Comparison of ENCODE assay signal across 8 cellular contexts in genomic region chr6:163667372-163668060, GRCh38.
DNase-seq lines count a peak whose midpoint lies in the region; ATAC-seq and TF ChIP-seq lines count a peak whose summit lies in the region.

No MANE protein-coding gene starts in this region.

- DNase-seq in NOMO-1 (lab: John Stamatoyannopoulos, UW; ENCODE audit: unreplicated experiment in 2 of 2) = peak; percentile 82 to 97
- DNase-seq in globus pallidus (ENCODE audit: low spot score) = peak; percentile 68
- peak; percentile 36 for DNase-seq in testis
- DNase-seq in hepatocyte (ENCODE audit: low spot score) = no peak
- no peak for DNase-seq in activated T-helper 2 cell treated with anti-CD3 and anti-CD28 coated beads, Interferon-gamma antibody, Interleukin-2, Interleukin-4, amounts not matched to agents 10 μg/mL and 5 μg/mL and 100 μg/mL, durations not matched to agents 14 hours and 24 hours and 36 hours (ENCODE audit: low spot score)
- DNase-seq in DMS79 treated with DMSO at 0.1 percent for 48 hours (lab: John Stamatoyannopoulos, UW) = no peak

- H3K36me3 ChIP-seq in testis (ENCODE audit: low read depth, missing control alignments) = no peaks in the 10 kb centered on the region
- H3K36me3 ChIP-seq in hepatocyte (replicated peaks; ENCODE audit: insufficient read depth, low read depth) = no peaks in the 10 kb centered on the region

- H3K27ac ChIP-seq in testis (no peak overlapping the region), hepatocyte (no peak overlapping the region)

- no peaks in the 10 kb centered on the region for H3K36me3 Mint-ChIP-seq in activated T-helper 2 cell treated with anti-CD3 and anti-CD28 coated beads, Interferon-gamma antibody, Interleukin-2, Interleukin-4, amounts not matched to agents 10 μg/mL and 5 μg/mL and 100 μg/mL, durations not matched to agents 14 hours and 24 hours and 36 hours (ENCODE audit: low read depth)

- no peaks in the 10 kb centered on the region for H3K9me2 ChIP-seq in hepatocyte (replicated peaks; ENCODE audit: insufficient read depth)

- H3K4me3 Mint-ChIP-seq in activated T-helper 2 cell treated with anti-CD3 and anti-CD28 coated beads, Interferon-gamma antibody, Interleukin-2, Interleukin-4, amounts not matched to agents 10 μg/mL and 5 μg/mL and 100 μg/mL, durations not matched to agents 14 hours and 24 hours and 36 hours (ENCODE audit: low read depth) = no peak overlapping the region

- H3K4me1 ChIP-seq in testis (no peaks in the 10 kb centered on the region), hepatocyte (ENCODE audit: insufficient read depth) (no peaks in the 10 kb centered on the region)

- peak; percentile 98 for ATAC-seq in GM18858 (IDR thresholded peaks at IDR 0.05; ENCODE audit: unreplicated experiment)
- peak; percentile 95 for ATAC-seq in HG02840 (IDR thresholded peaks at IDR 0.05; ENCODE audit: low FRiP score, unreplicated experiment)

- no peak overlapping the region for H3K27ac Mint-ChIP-seq in activated T-helper 2 cell treated with anti-CD3 and anti-CD28 coated beads, Interferon-gamma antibody, Interleukin-2, Interleukin-4, amounts not matched to agents 10 μg/mL and 5 μg/mL and 100 μg/mL, durations not matched to agents 14 hours and 24 hours and 36 hours

- TF ChIP-seq CTCF in testis (IDR thresholded peaks at IDR 0.05) (no peak), hepatocyte (IDR thresholded peaks at IDR 0.05; ENCODE audit: poor library complexity) (no peak)

- 67 to 68% methylated on average over 13 of the region's 13 CpGs for WGBS in testis, 2 donors
- WGBS in hepatocyte (ENCODE audit: low lambda C conversion rate, missing lambda C conversion rate) = 85% methylated on average over 13 of the region's 13 CpGs

- no peaks in the 10 kb centered on the region for H3K9me3 Mint-ChIP-seq in activated T-helper 2 cell treated with anti-CD3 and anti-CD28 coated beads, Interferon-gamma antibody, Interleukin-2, Interleukin-4, amounts not matched to agents 10 μg/mL and 5 μg/mL and 100 μg/mL, durations not matched to agents 14 hours and 24 hours and 36 hours

- TF ChIP-seq POLR2A in testis (IDR thresholded peaks at IDR 0.05) = no peak

- no peaks in the 10 kb centered on the region for H4K20me1 ChIP-seq in hepatocyte (ENCODE audit: insufficient read depth, poor library complexity, severe bottlenecking)

- H3K4me3 ChIP-seq in testis = no peak overlapping the region
- H3K4me3 ChIP-seq in hepatocyte = no peak overlapping the region

- H2AFZ ChIP-seq in hepatocyte = no peak overlapping the region

- no peaks in the 10 kb centered on the region for H3K9me3 ChIP-seq in testis
- H3K9me3 ChIP-seq in hepatocyte (ENCODE audit: low read depth) = no peaks in the 10 kb centered on the region

- intact Hi-C loops in testis (cut with DNase I; ENCODE audit: low total_unique reads) = no loop called here
- intact Hi-C loops in activated T-helper 2 cell treated with anti-CD3 and anti-CD28 coated beads, Interferon-gamma antibody, Interleukin-2, Interleukin-4, amounts not matched to agents 10 μg/mL and 5 μg/mL and 100 μg/mL, durations not matched to agents 14 hours and 24 hours and 36 hours (cut with micrococcal nuclease) = no loop called here

- H3K27me3 Mint-ChIP-seq in activated T-helper 2 cell treated with anti-CD3 and anti-CD28 coated beads, Interferon-gamma antibody, Interleukin-2, Interleukin-4, amounts not matched to agents 10 μg/mL and 5 μg/mL and 100 μg/mL, durations not matched to agents 14 hours and 24 hours and 36 hours (ENCODE audit: low read depth) = no peaks in the 10 kb centered on the region

- H3K4me2 ChIP-seq in hepatocyte = no peak overlapping the region

- H3K27me3 ChIP-seq in testis (no peaks in the 10 kb centered on the region), hepatocyte (no peaks in the 10 kb centered on the region)

- H3K79me2 ChIP-seq in hepatocyte = no peaks in the 10 kb centered on the region

- no peaks in the 10 kb centered on the region for H3K4me1 Mint-ChIP-seq in activated T-helper 2 cell treated with anti-CD3 and anti-CD28 coated beads, Interferon-gamma antibody, Interleukin-2, Interleukin-4, amounts not matched to agents 10 μg/mL and 5 μg/mL and 100 μg/mL, durations not matched to agents 14 hours and 24 hours and 36 hours (ENCODE audit: low read depth)

Comparison
In these comparisons a context has a peak if more than half of its experiments do, and no peak if none do; other contexts are left out.
1. DNase-seq: peak in NOMO-1 (2 of 2), globus pallidus (single experiment) and testis (single experiment); none in hepatocyte (single experiment), activated T-helper 2 cell treated with anti-CD3 and anti-CD28 coated beads, Interferon-gamma antibody, Interleukin-2, Interleukin-4, amounts not matched to agents 10 μg/mL and 5 μg/mL and 100 μg/mL, durations not matched to agents 14 hours and 24 hours and 36 hours (single experiment) and DMS79 treated with DMSO at 0.1 percent for 48 hours (single experiment).